In the genomic region with DNA sequence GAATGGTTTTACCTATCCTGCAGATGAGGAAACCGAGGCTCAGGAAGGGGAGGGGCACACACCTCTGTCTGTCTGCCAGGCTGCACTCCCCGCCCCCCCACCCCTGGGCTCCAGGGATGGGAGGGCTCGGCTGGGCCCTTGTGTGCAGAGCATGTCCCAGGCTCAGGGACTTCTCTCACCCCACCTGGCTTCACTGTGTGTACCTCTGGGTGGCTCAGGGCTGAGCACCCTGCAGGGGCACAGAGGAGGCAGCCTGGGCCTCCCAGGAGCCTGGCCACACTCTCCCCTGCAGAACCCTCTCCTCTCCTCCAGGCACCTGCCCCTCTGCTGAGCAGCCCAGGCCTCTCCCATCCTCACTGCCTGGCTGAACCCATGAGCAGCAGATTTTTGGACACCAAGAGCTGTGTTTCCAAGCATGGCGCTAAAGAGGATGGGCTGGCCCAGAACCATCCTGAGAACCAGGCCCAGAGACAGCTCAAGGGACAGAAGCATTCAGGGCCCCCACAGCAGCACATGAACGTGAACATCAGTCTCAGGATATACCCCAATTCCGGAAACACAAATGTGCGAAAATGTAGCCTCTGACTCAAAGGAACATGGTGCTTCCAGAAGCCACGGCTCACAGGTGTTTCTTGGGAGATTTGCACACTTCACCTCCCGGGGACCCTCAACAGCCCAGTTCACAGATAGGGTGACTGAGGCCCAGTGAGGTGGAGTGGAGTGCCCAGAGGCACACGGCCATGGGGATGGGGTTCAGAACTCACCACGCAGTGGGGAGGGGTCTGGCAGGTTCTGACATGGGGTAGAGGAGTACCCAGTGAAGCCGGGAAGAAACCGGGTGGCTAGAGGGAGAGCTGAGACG, we compare ENCODE assay signal across 16 cellular contexts. TPM values are rescaled to one million over a fixed set of nuclear protein-coding genes. Genes with fewer than 3 reads are reported as not detected.
"Had no signal": no experiment of that assay in that cellular context is flagged by ENCODE, and none has a peak within 500 bp of the region (broad histone marks: within the 10 kb centered on the region; RNA-seq: fewer than 3 reads in every experiment).

No MANE protein-coding gene starts in this region.

- H3K4me3 ChIP-seq: dorsolateral prefrontal cortex, esophagus squamous epithelium, left ventricle myocardium inferior, tibial artery, vagina had no signal

- H3K27me3 ChIP-seq: brain microvascular endothelial cell, dorsolateral prefrontal cortex, esophagus squamous epithelium, tibial artery, vagina had no signal

- H3K27ac Mint-ChIP-seq: activated CD4-positive, alpha-beta T cell treated with anti-CD3 and anti-CD28 coated beads, Interleukin-2, amount 10 ng/mL, durations not matched to agents 24 days and 14 days; activated naive CD4-positive, alpha-beta T cell treated with anti-CD3 and anti-CD28 coated beads, Interleukin-2, amount 50 U/mL, for 24 hours; memory B cell; natural killer cell; T-helper 1 cell treated with Interleukin-12 subunit alpha and Interleukin-12 subunit beta and Interleukin-4 antibody, amounts not matched to agents 30 μg/mL and 1 μg/mL, for 36 hours had no signal

- H3K4me1 Mint-ChIP-seq: activated CD4-positive, alpha-beta T cell treated with anti-CD3 and anti-CD28 coated beads, Interleukin-2, amount 10 ng/mL, durations not matched to agents 24 days and 14 days; activated naive CD4-positive, alpha-beta T cell treated with anti-CD3 and anti-CD28 coated beads, Interleukin-2, amount 50 U/mL, for 24 hours; memory B cell; natural killer cell had no signal

- H3K27me3 Mint-ChIP-seq: activated naive CD4-positive, alpha-beta T cell treated with anti-CD3 and anti-CD28 coated beads, Interleukin-2, amount 50 U/mL, for 24 hours had no signal

- H3K4me1 ChIP-seq: left ventricle myocardium inferior, tibial artery, vagina had no signal

- DNase-seq: activated CD4-positive, alpha-beta T cell treated with anti-CD3 and anti-CD28 coated beads, Interleukin-2, amount 10 ng/mL, durations not matched to agents 24 days and 14 days; amniotic stem cell; brain microvascular endothelial cell; esophagus squamous epithelium; left ventricle myocardium inferior; natural killer cell; occipital lobe; stimulated activated CD4-positive, alpha-beta T cell treated with anti-CD3 and anti-CD28 coated beads, Interleukin-4, amount 100 ng/mL, for 1 hour had no signal

- H3K9me3 ChIP-seq: esophagus squamous epithelium, left ventricle myocardium inferior, tibial artery, vagina had no signal

- H3K36me3 Mint-ChIP-seq: activated naive CD4-positive, alpha-beta T cell treated with anti-CD3 and anti-CD28 coated beads, Interleukin-2, amount 50 U/mL, for 24 hours; memory B cell; natural killer cell had no signal

- H3K9me3 Mint-ChIP-seq: activated CD4-positive, alpha-beta T cell treated with anti-CD3 and anti-CD28 coated beads, Interleukin-2, amount 10 ng/mL, durations not matched to agents 24 days and 14 days; activated naive CD4-positive, alpha-beta T cell treated with anti-CD3 and anti-CD28 coated beads, Interleukin-2, amount 50 U/mL, for 24 hours; memory B cell; natural killer cell; T-helper 1 cell treated with Interleukin-12 subunit alpha and Interleukin-12 subunit beta and Interleukin-4 antibody, amounts not matched to agents 30 μg/mL and 1 μg/mL, for 36 hours had no signal

- H3K36me3 ChIP-seq: brain microvascular endothelial cell, esophagus squamous epithelium, left ventricle myocardium inferior, tibial artery, vagina had no signal

- H3K27ac ChIP-seq: brain microvascular endothelial cell, esophagus squamous epithelium, left ventricle myocardium inferior, tibial artery, vagina had no signal

- FAIRE-seq: keratinocyte had no signal

- H3K4me3 Mint-ChIP-seq: activated CD4-positive, alpha-beta T cell treated with anti-CD3 and anti-CD28 coated beads, Interleukin-2, amount 10 ng/mL, durations not matched to agents 24 days and 14 days; activated naive CD4-positive, alpha-beta T cell treated with anti-CD3 and anti-CD28 coated beads, Interleukin-2, amount 50 U/mL, for 24 hours; memory B cell; natural killer cell; T-helper 1 cell treated with Interleukin-12 subunit alpha and Interleukin-12 subunit beta and Interleukin-4 antibody, amounts not matched to agents 30 μg/mL and 1 μg/mL, for 36 hours had no signal

RNA-seq across cellular contexts. Expression of gene EMID1, which starts 10.5 kb away (rescaled TPM):
- total RNA-seq: activated CD4-positive, alpha-beta T cell treated with anti-CD3 and anti-CD28 coated beads, Interleukin-2, amount 10 ng/mL, durations not matched to agents 24 days and 14 days; activated CD8-positive, alpha-beta memory T cell treated with anti-CD3 and anti-CD28 coated beads for 36 hours had no signal
- polyA plus RNA-seq: keratinocyte had no signal
